21 cellular contexts compared by ENCODE assay signal in the genomic region with DNA sequence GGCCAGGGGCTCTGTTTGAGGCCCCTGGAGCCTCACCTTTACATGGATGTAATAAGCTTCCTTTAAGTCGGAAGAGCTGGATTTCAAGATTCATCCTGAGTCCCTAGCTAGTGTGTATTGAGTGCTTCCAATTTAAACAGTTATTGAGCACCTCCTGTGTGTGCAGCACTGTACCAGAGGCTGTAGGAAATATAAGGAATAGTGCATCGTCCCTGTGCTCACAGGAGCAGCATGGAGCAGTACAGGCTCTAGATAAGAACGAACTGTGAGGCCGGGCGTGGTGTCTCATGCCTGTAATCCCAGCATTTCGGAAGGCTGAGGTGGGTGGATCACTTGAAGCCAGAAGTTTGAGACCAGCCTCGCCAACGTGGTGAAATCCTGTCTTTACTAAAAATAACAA.
"Had no signal": no experiment of that assay in that cellular context is flagged by ENCODE, and none has a peak within 500 bp of the region (broad histone marks: within the 10 kb centered on the region; RNA-seq: fewer than 3 reads in every experiment).

No MANE protein-coding gene starts in this region.

- H3K4me3 ChIP-seq: colonic mucosa, esophagus muscularis mucosa, gastroesophageal sphincter, heart left ventricle, hepatocyte, left lung, lower lobe of right lung had no signal

- H3K27me3 ChIP-seq: colonic mucosa, esophagus muscularis mucosa, gastroesophageal sphincter, heart left ventricle, hepatocyte, left lung had no signal

- DNase-seq: colonic mucosa; cortex of kidney; effector CD8-positive, alpha-beta T cell; effector memory CD8-positive, alpha-beta T cell; foreskin keratinocyte; heart left ventricle; hypothalamus; immature natural killer cell; left cardiac atrium; left lung; left ventricle myocardium superior; lower lobe of right lung; mesenchymal stem cell had no signal

- H3K27me3 Mint-ChIP-seq: dendritic cell treated with granulocyte-macrophage colony-stimulating factor and Interleukin-4, amounts not matched to agents 40 ng/mL and 50 ng/mL, for 4 days had no signal

- H3K27ac ChIP-seq: colonic mucosa, esophagus muscularis mucosa, foreskin keratinocyte, gastroesophageal sphincter, heart left ventricle, hepatocyte, left lung, lower lobe of right lung had no signal

- H3K36me3 Mint-ChIP-seq: immature natural killer cell, mesothelial cell of epicardium had no signal

- H3K4me2 ChIP-seq: hepatocyte had no signal

- H3K36me3 ChIP-seq: colonic mucosa, esophagus muscularis mucosa, gastroesophageal sphincter, heart left ventricle, left lung, lower lobe of right lung had no signal

- H2AFZ ChIP-seq: hepatocyte had no signal

- FAIRE-seq: endothelial cell of umbilical vein, frontal cortex, keratinocyte had no signal

- H3K9me3 Mint-ChIP-seq: dendritic cell treated with granulocyte-macrophage colony-stimulating factor and Interleukin-4, amounts not matched to agents 40 ng/mL and 50 ng/mL, for 4 days; effector memory CD8-positive, alpha-beta T cell; immature natural killer cell; mesothelial cell of epicardium had no signal

- H3K4me3 Mint-ChIP-seq: dendritic cell treated with granulocyte-macrophage colony-stimulating factor and Interleukin-4, amounts not matched to agents 40 ng/mL and 50 ng/mL, for 4 days; effector memory CD8-positive, alpha-beta T cell; immature natural killer cell; mesothelial cell of epicardium had no signal

- H3K4me1 Mint-ChIP-seq: immature natural killer cell had no signal

- ATAC-seq: effector memory CD8-positive, alpha-beta T cell; foreskin keratinocyte; gastroesophageal sphincter; heart left ventricle; left cardiac atrium; left lung; left ventricle myocardium superior had no signal

- H3K4me1 ChIP-seq: colonic mucosa, foreskin keratinocyte, gastroesophageal sphincter, heart left ventricle, left lung, lower lobe of right lung had no signal

- H3K9me3 ChIP-seq: colonic mucosa, esophagus muscularis mucosa, gastroesophageal sphincter, heart left ventricle, left lung, lower lobe of right lung had no signal

- H3K27ac Mint-ChIP-seq: dendritic cell treated with granulocyte-macrophage colony-stimulating factor and Interleukin-4, amounts not matched to agents 40 ng/mL and 50 ng/mL, for 4 days; effector memory CD8-positive, alpha-beta T cell; immature natural killer cell; mesothelial cell of epicardium had no signal

- H3K79me2 ChIP-seq: hepatocyte had no signal
